1 cellular context compared by ENCODE assay signal in the genomic region with DNA sequence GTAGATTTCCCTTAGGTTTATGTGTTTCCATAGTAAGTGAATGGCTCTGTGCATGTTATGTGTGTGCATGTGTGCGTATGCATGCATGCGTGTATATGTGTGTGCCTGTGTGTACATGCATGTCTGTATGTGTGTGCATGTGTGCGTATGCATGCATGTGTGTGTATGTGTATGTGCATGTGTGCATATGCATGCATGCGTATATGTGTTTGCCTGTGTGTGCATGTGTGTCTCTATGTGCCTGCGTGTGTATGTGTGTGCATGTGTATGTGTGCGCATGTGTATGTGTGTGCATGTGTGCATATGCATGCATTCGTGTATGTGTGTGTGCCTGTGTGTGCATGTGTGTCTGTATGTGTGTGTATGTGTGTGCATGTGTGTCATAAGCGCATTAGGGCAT.
TF ChIP-seq lines count a peak whose summit lies in the region.

No MANE protein-coding gene starts in this region.

TF ChIP-seq in A549, 52 proteins besides CTCF, POLR2A, EP300 and RAD21 (continued from another document):
- TF ChIP-seq, protein P1, sequence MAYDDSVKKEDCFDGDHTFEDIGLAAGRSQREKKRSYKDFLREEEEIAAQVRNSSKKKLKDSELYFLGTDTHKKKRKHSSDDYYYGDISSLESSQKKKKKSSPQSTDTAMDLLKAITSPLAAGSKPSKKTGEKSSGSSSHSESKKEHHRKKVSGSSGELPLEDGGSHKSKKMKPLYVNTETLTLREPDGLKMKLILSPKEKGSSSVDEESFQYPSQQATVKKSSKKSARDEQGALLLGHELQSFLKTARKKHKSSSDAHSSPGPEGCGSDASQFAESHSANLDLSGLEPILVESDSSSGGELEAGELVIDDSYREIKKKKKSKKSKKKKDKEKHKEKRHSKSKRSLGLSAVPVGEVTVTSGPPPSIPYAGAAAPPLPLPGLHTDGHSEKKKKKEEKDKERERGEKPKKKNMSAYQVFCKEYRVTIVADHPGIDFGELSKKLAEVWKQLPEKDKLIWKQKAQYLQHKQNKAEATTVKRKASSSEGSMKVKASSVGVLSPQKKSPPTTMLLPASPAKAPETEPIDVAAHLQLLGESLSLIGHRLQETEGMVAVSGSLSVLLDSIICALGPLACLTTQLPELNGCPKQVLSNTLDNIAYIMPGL (CRISPR knock-in tag; IDR thresholded peaks at IDR 0.05; ENCODE audit: borderline replicate concordance) = no peak
- TF ChIP-seq KDM5A (IDR thresholded peaks at IDR 0.05) = no peak
- no peak for TF ChIP-seq NPAS2 (CRISPR knock-in tag; IDR thresholded peaks at IDR 0.05; ENCODE audit: borderline replicate concordance)
- no peak for TF ChIP-seq ESRRA (IDR thresholded peaks at IDR 0.05; ENCODE audit: borderline replicate concordance, low read length)
- no peak for TF ChIP-seq ZC3H11A (IDR thresholded peaks at IDR 0.05)
- no peak for TF ChIP-seq TFCP2L1 (CRISPR knock-in tag; IDR thresholded peaks at IDR 0.05)
- TF ChIP-seq JUN (IDR thresholded peaks at IDR 0.05) = no peak
- no peak for TF ChIP-seq EHMT2 (IDR thresholded peaks at IDR 0.05; ENCODE audit: low read depth)
- TF ChIP-seq, protein P2, sequence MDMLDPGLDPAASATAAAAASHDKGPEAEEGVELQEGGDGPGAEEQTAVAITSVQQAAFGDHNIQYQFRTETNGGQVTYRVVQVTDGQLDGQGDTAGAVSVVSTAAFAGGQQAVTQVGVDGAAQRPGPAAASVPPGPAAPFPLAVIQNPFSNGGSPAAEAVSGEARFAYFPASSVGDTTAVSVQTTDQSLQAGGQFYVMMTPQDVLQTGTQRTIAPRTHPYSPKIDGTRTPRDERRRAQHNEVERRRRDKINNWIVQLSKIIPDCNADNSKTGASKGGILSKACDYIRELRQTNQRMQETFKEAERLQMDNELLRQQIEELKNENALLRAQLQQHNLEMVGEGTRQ (IDR thresholded peaks at IDR 0.05) = no peak
- TF ChIP-seq ZNF302 (CRISPR knock-in tag; IDR thresholded peaks at IDR 0.05) = no peak
- TF ChIP-seq HDAC2 (IDR thresholded peaks at IDR 0.05) = no peak
- TF ChIP-seq, protein P3, sequence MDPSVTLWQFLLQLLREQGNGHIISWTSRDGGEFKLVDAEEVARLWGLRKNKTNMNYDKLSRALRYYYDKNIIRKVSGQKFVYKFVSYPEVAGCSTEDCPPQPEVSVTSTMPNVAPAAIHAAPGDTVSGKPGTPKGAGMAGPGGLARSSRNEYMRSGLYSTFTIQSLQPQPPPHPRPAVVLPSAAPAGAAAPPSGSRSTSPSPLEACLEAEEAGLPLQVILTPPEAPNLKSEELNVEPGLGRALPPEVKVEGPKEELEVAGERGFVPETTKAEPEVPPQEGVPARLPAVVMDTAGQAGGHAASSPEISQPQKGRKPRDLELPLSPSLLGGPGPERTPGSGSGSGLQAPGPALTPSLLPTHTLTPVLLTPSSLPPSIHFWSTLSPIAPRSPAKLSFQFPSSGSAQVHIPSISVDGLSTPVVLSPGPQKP (IDR thresholded peaks at IDR 0.05; ENCODE audit: low read depth, low read length) = no peak
- no peak for TF ChIP-seq SREBF2 (IDR thresholded peaks at IDR 0.05)
- no peak for TF ChIP-seq EHF (CRISPR knock-in tag; IDR thresholded peaks at IDR 0.05)
- TF ChIP-seq TP53 (CRISPR knock-in tag; IDR thresholded peaks at IDR 0.05) = no peak
- TF ChIP-seq, protein P4, sequence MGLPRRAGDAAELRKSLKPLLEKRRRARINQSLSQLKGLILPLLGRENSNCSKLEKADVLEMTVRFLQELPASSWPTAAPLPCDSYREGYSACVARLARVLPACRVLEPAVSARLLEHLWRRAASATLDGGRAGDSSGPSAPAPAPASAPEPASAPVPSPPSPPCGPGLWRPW (IDR thresholded peaks at IDR 0.05) = no peak
- no peak for TF ChIP-seq ZFP36 (IDR thresholded peaks at IDR 0.05; ENCODE audit: borderline replicate concordance, partially characterized antibody)
